9 cellular contexts compared by ENCODE assay signal in genomic region chr14:69316449-69317391, GRCh38. TPM values are rescaled to one million over a fixed set of nuclear protein-coding genes. Genes with fewer than 3 reads are reported as not detected.
A peak's percentile ranks its signal among the peaks of the same experiment; 100 is the strongest.
DNase-seq lines count a peak whose midpoint lies in the region; ATAC-seq and TF ChIP-seq lines count a peak whose summit lies in the region.
"Had no signal": no experiment of that assay in that cellular context is flagged by ENCODE, and none has a peak within 500 bp of the region (broad histone marks: within the 10 kb centered on the region; RNA-seq: fewer than 3 reads in every experiment).

No MANE protein-coding gene starts in this region.

- H3T11ph ChIP-seq in H9 (ENCODE audit: low read length): no peak overlapping the region

- no peak overlapping the region for H2BK12ac ChIP-seq in H9 (ENCODE audit: insufficient read length, low read depth, low read length)

- peaks cover 0 to 5% (median 0%) of the 10 kb centered on the region in 3 experiments; a peak in 1 of 7 replicates for H3K36me3 Mint-ChIP-seq in H9 (ENCODE audit: insufficient read depth in 1 of 3, low read depth in 3 of 3)
- H3K36me3 Mint-ChIP-seq in activated CD8-positive, alpha-beta memory T cell treated with anti-CD3 and anti-CD28 coated beads, Interleukin-2, amount 10 ng/mL, durations not matched to agents 7 days and 5 days: no peaks in the 10 kb centered on the region
- no peaks in the 10 kb centered on the region for H3K36me3 Mint-ChIP-seq in stimulated activated naive B cell treated with anti-CD40 and anti-IgM and Interleukin-4, amounts not matched to agents 10 μg/mL and 1 μg/mL and 100 μg/mL, for 72 hours
- no peaks in the 10 kb centered on the region for H3K36me3 Mint-ChIP-seq in activated T-helper 17 cell treated with anti-CD3 and anti-CD28 coated beads, Interleukin-2, amount 50 U/mL, for 72 hours (ENCODE audit: low read depth)

- no peak overlapping the region for H4K5ac ChIP-seq in H9 (ENCODE audit: insufficient read length, low read depth, low read length)

- no peak overlapping the region for H3K27ac ChIP-seq in H9 (ENCODE audit: insufficient read length, low read depth, low read length)
- H3K27ac ChIP-seq in heart right ventricle: peak overlapping the region; percentile 27 to 86 (median 73)

- no peak overlapping the region for H2AFZ ChIP-seq in H9 (ENCODE audit: low read length)

- H3K27me3 ChIP-seq in H9 (ENCODE audit: insufficient read depth, low read length) (no peaks in the 10 kb centered on the region), heart right ventricle (no peaks in the 10 kb centered on the region), HAP-1 (ENCODE audit: low read depth) (no peaks in the 10 kb centered on the region)
- H3K27me3 ChIP-seq: dorsolateral prefrontal cortex had no signal

- no peak overlapping the region for H2BK15ac ChIP-seq in H9 (ENCODE audit: low read depth, low read length)

- no peak overlapping the region for H4K91ac ChIP-seq in H9 (ENCODE audit: insufficient read length, low read depth, low read length)

- intact Hi-C loops in heart right ventricle (cut with DNase I): loop anchor here in 2 of 10 donors (2.0 to 10.0 kb wide), 2 partner anchors 52 to 56 kb away; partner anchors contain the start of gene GALNT16 (in 2 of the 2)

- no CpG with 5 or more reads among the region's 7 CpGs for WGBS in H9 (ENCODE audit: extremely low coverage, insufficient read length, low lambda C conversion rate)
- WGBS in heart right ventricle, 2 donors: 54 to 56% methylated on average over 7 of the region's 7 CpGs

- no peaks in the 10 kb centered on the region for H4K20me1 ChIP-seq in H9 (ENCODE audit: control insufficient read depth, insufficient read depth, insufficient read length)

- no peak overlapping the region for H3K4ac ChIP-seq in H9 (ENCODE audit: low read depth, low read length)

- no peak overlapping the region for H3K18ac ChIP-seq in H9 (ENCODE audit: insufficient read length, low read depth, low read length)

- DNase-seq in H9 (peak; percentile 34), heart right ventricle (peak; percentile 40 to 84), HAP-1 (ENCODE audit: low spot score in 2 of 2) (no peak)
- peak; percentile 32 for DNase-seq in activated CD8-positive, alpha-beta memory T cell treated with anti-CD3 and anti-CD28 coated beads, Interleukin-2, amount 10 ng/mL, durations not matched to agents 7 days and 5 days
- no peak for DNase-seq in stimulated activated naive B cell treated with anti-CD40 and anti-IgM and Interleukin-4, amounts not matched to agents 10 μg/mL and 1 μg/mL and 100 μg/mL, for 72 hours

- H4K8ac ChIP-seq in H9 (replicated peaks; ENCODE audit: insufficient read length, low read depth, low read length): no peak overlapping the region

- H3K4me1 ChIP-seq in H9 (ENCODE audit: insufficient read depth, low read length) (peaks cover 9% of the 10 kb centered on the region; the same call in 1 of the 2 replicates), heart right ventricle (peaks cover 10 to 47% (median 34%) of the 10 kb centered on the region in 9 donors), HAP-1 (no peaks in the 10 kb centered on the region)

- H2BK5ac ChIP-seq in H9 (ENCODE audit: insufficient read length, low read length): no peak overlapping the region

- no peak overlapping the region for H3K56ac ChIP-seq in H9 (ENCODE audit: insufficient read length, low read depth, low read length)

- H3K4me3 Mint-ChIP-seq in H9: no peak overlapping the region
- H3K4me3 Mint-ChIP-seq in activated CD8-positive, alpha-beta memory T cell treated with anti-CD3 and anti-CD28 coated beads, Interleukin-2, amount 10 ng/mL, durations not matched to agents 7 days and 5 days: no peak overlapping the region
- no peak overlapping the region for H3K4me3 Mint-ChIP-seq in stimulated activated naive B cell treated with anti-CD40 and anti-IgM and Interleukin-4, amounts not matched to agents 10 μg/mL and 1 μg/mL and 100 μg/mL, for 72 hours
- H3K4me3 Mint-ChIP-seq in activated T-helper 17 cell treated with anti-CD3 and anti-CD28 coated beads, Interleukin-2, amount 50 U/mL, for 72 hours: no peak overlapping the region

- no peak overlapping the region for H2BK120ac ChIP-seq in H9 (ENCODE audit: low read depth, low read length, poor library complexity, severe bottlenecking)

- no peak overlapping the region for H3K23ac ChIP-seq in H9 (ENCODE audit: insufficient read length, low read depth, low read length)

- H3K9me3 Mint-ChIP-seq in H9: 0 out of 5 replicates have a peak, but pooled peaks cover 0 to 4% of the 10 kb centered on the region in 2 experiments
- no peaks in the 10 kb centered on the region for H3K9me3 Mint-ChIP-seq in activated CD8-positive, alpha-beta memory T cell treated with anti-CD3 and anti-CD28 coated beads, Interleukin-2, amount 10 ng/mL, durations not matched to agents 7 days and 5 days (ENCODE audit: low read depth)
- peaks cover 0 to 4% of the 10 kb centered on the region in 2 donors for H3K9me3 Mint-ChIP-seq in stimulated activated naive B cell treated with anti-CD40 and anti-IgM and Interleukin-4, amounts not matched to agents 10 μg/mL and 1 μg/mL and 100 μg/mL, for 72 hours
- H3K9me3 Mint-ChIP-seq in activated T-helper 17 cell treated with anti-CD3 and anti-CD28 coated beads, Interleukin-2, amount 50 U/mL, for 72 hours: peaks cover 5% of the 10 kb centered on the region

- H3K27me3 Mint-ChIP-seq in H9 (ENCODE audit: low read depth): no peaks in the 10 kb centered on the region; the same call in none of the 2 replicates
- no peaks in the 10 kb centered on the region for H3K27me3 Mint-ChIP-seq in activated CD8-positive, alpha-beta memory T cell treated with anti-CD3 and anti-CD28 coated beads, Interleukin-2, amount 10 ng/mL, durations not matched to agents 7 days and 5 days
- H3K27me3 Mint-ChIP-seq in stimulated activated naive B cell treated with anti-CD40 and anti-IgM and Interleukin-4, amounts not matched to agents 10 μg/mL and 1 μg/mL and 100 μg/mL, for 72 hours: peaks cover 0 to 1% of the 10 kb centered on the region in 2 donors
- H3K27me3 Mint-ChIP-seq in activated T-helper 17 cell treated with anti-CD3 and anti-CD28 coated beads, Interleukin-2, amount 50 U/mL, for 72 hours: peaks cover under 1% of the 10 kb centered on the region

- in situ Hi-C loops in HAP-1 (cut with MboI; ENCODE audit: low sequenced_read_pairs): no loop called here

- H3K79me2 ChIP-seq in H9 (ENCODE audit: insufficient read depth, low read length): no peaks in the 10 kb centered on the region

- H3K14ac ChIP-seq in H9 (ENCODE audit: insufficient read depth, low read length): no peak overlapping the region

- H3K79me1 ChIP-seq in H9 (ENCODE audit: insufficient read depth, low read depth, low read length, poor library complexity, severe bottlenecking): no peaks in the 10 kb centered on the region

- H3K9me3 ChIP-seq in H9 (ENCODE audit: control insufficient read depth, low read depth, low read length) (no peaks in the 10 kb centered on the region), heart right ventricle (no peaks in the 10 kb centered on the region), HAP-1 (no peaks in the 10 kb centered on the region)

- no peak overlapping the region for H2BK20ac ChIP-seq in H9 (ENCODE audit: low read depth, low read length, poor library complexity, severe bottlenecking)

- CTCF ChIA-PET in activated CD8-positive, alpha-beta memory T cell treated with anti-CD3 and anti-CD28 coated beads, Interleukin-2, amount 10 ng/mL, durations not matched to agents 7 days and 5 days (lab: Charles Lee): interaction anchor here (0.7 kb wide), 2 partner anchors 592 to 757 kb away, joined by 3 read pairs; no protein-coding TSS in a partner anchor

- TF ChIP-seq CTCF in H9 (conservative IDR thresholded peaks at IDR 0.05) (0 out of 3 replicates have a peak, but pooled peaks have one; percentile 10), heart right ventricle (IDR thresholded peaks at IDR 0.05) (peak in 2 of 9 donors; percentile 16 to 17)

- no peaks in the 10 kb centered on the region for H3K36me3 ChIP-seq in heart right ventricle
- H3K36me3 ChIP-seq in HAP-1 (replicated peaks): no peaks in the 10 kb centered on the region

- H3K4me3 ChIP-seq in heart right ventricle: no peak overlapping the region
- H3K4me3 ChIP-seq in HAP-1: no peak overlapping the region
- H3K4me3 ChIP-seq: dorsolateral prefrontal cortex had no signal

- no peak overlapping the region for H3K4me2 ChIP-seq in H9 (ENCODE audit: insufficient read depth, insufficient read length, low read length)

- H3K4me1 Mint-ChIP-seq in H9: peaks cover 22 to 28% of the 10 kb centered on the region in 2 experiments
- H3K4me1 Mint-ChIP-seq in activated CD8-positive, alpha-beta memory T cell treated with anti-CD3 and anti-CD28 coated beads, Interleukin-2, amount 10 ng/mL, durations not matched to agents 7 days and 5 days: no peaks in the 10 kb centered on the region
- peaks cover 19 to 29% of the 10 kb centered on the region in 2 donors for H3K4me1 Mint-ChIP-seq in stimulated activated naive B cell treated with anti-CD40 and anti-IgM and Interleukin-4, amounts not matched to agents 10 μg/mL and 1 μg/mL and 100 μg/mL, for 72 hours
- no peaks in the 10 kb centered on the region for H3K4me1 Mint-ChIP-seq in activated T-helper 17 cell treated with anti-CD3 and anti-CD28 coated beads, Interleukin-2, amount 50 U/mL, for 72 hours

- H3K9ac ChIP-seq in H9 (ENCODE audit: extremely low read depth, insufficient read length, low read length): no peak overlapping the region

- ATAC-seq in activated CD8-positive, alpha-beta memory T cell treated with anti-CD3 and anti-CD28 coated beads, Interleukin-2, amount 10 ng/mL, durations not matched to agents 7 days and 5 days: no peak
- peak; percentile 92 to 96 (median 93) for ATAC-seq in heart right ventricle
- no peak for ATAC-seq in stimulated activated naive B cell treated with anti-CD40 and anti-IgM and Interleukin-4, amounts not matched to agents 10 μg/mL and 1 μg/mL and 100 μg/mL, for 72 hours (replicated peaks)
- no peak for ATAC-seq in HG02610 (IDR thresholded peaks at IDR 0.05; ENCODE audit: unreplicated experiment)
- no peak for ATAC-seq in GM18909 (IDR thresholded peaks at IDR 0.05; ENCODE audit: poor library complexity, unreplicated experiment)
- no peak for ATAC-seq in activated T-helper 17 cell treated with anti-CD3 and anti-CD28 coated beads, Interleukin-2, amount 50 U/mL, for 72 hours (replicated peaks)

- H3K27ac Mint-ChIP-seq in H9: no peak overlapping the region; a peak in 2 of 7 replicates
- no peak overlapping the region for H3K27ac Mint-ChIP-seq in activated CD8-positive, alpha-beta memory T cell treated with anti-CD3 and anti-CD28 coated beads, Interleukin-2, amount 10 ng/mL, durations not matched to agents 7 days and 5 days
- peak overlapping the region; percentile 21 for H3K27ac Mint-ChIP-seq in stimulated activated naive B cell treated with anti-CD40 and anti-IgM and Interleukin-4, amounts not matched to agents 10 μg/mL and 1 μg/mL and 100 μg/mL, for 72 hours
- no peak overlapping the region for H3K27ac Mint-ChIP-seq in activated T-helper 17 cell treated with anti-CD3 and anti-CD28 coated beads, Interleukin-2, amount 50 U/mL, for 72 hours

- H3K23me2 ChIP-seq in H9 (ENCODE audit: insufficient read length, low read depth, low read length, poor library complexity, severe bottlenecking): no peaks in the 10 kb centered on the region

- H2AK5ac ChIP-seq in H9 (ENCODE audit: insufficient read length, low read length): no peak overlapping the region

RNA-seq across cellular contexts. Expression of gene GALNT16, which starts 56.8 kb away (rescaled TPM):
- 2.3 and 3.0 TPM in 2 replicates for total RNA-seq in H9 (2021)
- under 1 TPM; 0.16 to 0.35 TPM for total RNA-seq in activated CD8-positive, alpha-beta memory T cell treated with anti-CD3 and anti-CD28 coated beads, Interleukin-2, amount 10 ng/mL, durations not matched to agents 7 days and 5 days
- total RNA-seq in heart right ventricle: 100 to 1,000 TPM in 2 of 10 donors, 10 to 100 TPM in 8; 51.2 to 106 (median 71.7) TPM
- 10 to 100 TPM in 1 of 2 donors, 1 to 10 TPM in 1; 9.6 to 56.5 TPM for polyA plus RNA-seq in heart right ventricle
- under 1 TPM; 0.06 to 0.66 TPM for total RNA-seq in activated T-helper 17 cell treated with anti-CD3 and anti-CD28 coated beads, Interleukin-2, amount 50 U/mL, for 72 hours

Comparison
In these comparisons a context has a peak if more than half of its experiments do, and no peak if none do; other contexts are left out.
1. DNase-seq: peak in H9 (single experiment), activated CD8-positive, alpha-beta memory T cell treated with anti-CD3 and anti-CD28 coated beads, Interleukin-2, amount 10 ng/mL, durations not matched to agents 7 days and 5 days (single experiment) and heart right ventricle (2 of 2); none in stimulated activated naive B cell treated with anti-CD40 and anti-IgM and Interleukin-4, amounts not matched to agents 10 μg/mL and 1 μg/mL and 100 μg/mL, for 72 hours (single experiment) and HAP-1 (0 of 2).
2. ATAC-seq: peak in heart right ventricle (8 of 8); none in activated CD8-positive, alpha-beta memory T cell treated with anti-CD3 and anti-CD28 coated beads, Interleukin-2, amount 10 ng/mL, durations not matched to agents 7 days and 5 days (single experiment), stimulated activated naive B cell treated with anti-CD40 and anti-IgM and Interleukin-4, amounts not matched to agents 10 μg/mL and 1 μg/mL and 100 μg/mL, for 72 hours (0 of 2), HG02610 (single experiment), GM18909 (single experiment) and activated T-helper 17 cell treated with anti-CD3 and anti-CD28 coated beads, Interleukin-2, amount 50 U/mL, for 72 hours (single experiment).
3. RNA of gene GALNT16, which starts 56.8 kb away (total RNA-seq): 51.2 to 106 TPM in heart right ventricle; 2.3 to 3.0 TPM in H9, 0.06 to 0.66 TPM in activated T-helper 17 cell treated with anti-CD3 and anti-CD28 coated beads, Interleukin-2, amount 50 U/mL, for 72 hours and 0.16 to 0.35 TPM in activated CD8-positive, alpha-beta memory T cell treated with anti-CD3 and anti-CD28 coated beads, Interleukin-2, amount 10 ng/mL, durations not matched to agents 7 days and 5 days; every median in the first group is over 10 times any median in the second.